ENCODE assay signal across 1 cellular context in the genomic region with DNA sequence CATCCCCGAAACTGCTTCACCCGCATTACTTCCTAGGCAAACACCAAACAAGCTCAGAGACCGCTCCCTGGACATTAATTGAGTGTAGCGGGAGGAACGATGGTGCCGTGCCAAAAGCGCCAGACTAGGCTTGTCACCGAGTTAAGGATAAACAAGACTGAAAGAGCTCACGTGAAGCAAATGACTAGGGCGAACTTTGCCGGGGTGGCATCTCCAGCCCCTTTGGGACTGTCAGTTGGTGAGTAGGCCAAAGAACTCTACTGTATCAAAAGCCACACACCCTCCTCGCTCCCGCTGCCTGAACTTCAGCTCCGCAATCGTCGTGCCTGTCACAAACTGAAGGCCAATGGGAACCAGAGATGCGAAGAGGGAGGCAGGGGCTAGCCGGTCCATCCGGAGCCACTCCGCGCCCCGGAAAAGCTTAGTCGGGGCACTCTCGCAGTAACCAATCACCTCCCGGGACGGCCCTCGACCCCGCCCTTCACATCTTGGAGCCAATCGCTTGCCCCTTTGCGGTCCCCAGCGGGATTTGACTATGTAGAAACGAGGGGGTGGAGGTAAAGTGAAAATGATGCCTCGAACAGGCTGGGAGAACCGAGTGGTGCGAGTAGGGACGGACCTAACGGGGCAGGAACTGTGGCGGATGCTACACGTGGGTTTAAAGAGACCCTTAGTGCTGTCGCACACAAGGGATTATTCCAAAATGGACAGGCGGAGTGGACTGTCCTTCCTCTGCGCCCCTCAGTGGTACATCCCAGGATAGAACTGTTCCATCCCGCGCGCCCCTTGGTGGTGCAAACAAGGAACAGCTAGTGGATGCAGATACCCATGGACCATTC.
A peak's percentile ranks its signal among the peaks of the same experiment; 100 is the strongest.
TF ChIP-seq lines count a peak whose summit lies in the region.

No MANE protein-coding gene starts in this region.

TF ChIP-seq in GM12878, 131 proteins besides CTCF, POLR2A, EP300 and RAD21 (continued from another document):
- TF ChIP-seq, protein P1, sequence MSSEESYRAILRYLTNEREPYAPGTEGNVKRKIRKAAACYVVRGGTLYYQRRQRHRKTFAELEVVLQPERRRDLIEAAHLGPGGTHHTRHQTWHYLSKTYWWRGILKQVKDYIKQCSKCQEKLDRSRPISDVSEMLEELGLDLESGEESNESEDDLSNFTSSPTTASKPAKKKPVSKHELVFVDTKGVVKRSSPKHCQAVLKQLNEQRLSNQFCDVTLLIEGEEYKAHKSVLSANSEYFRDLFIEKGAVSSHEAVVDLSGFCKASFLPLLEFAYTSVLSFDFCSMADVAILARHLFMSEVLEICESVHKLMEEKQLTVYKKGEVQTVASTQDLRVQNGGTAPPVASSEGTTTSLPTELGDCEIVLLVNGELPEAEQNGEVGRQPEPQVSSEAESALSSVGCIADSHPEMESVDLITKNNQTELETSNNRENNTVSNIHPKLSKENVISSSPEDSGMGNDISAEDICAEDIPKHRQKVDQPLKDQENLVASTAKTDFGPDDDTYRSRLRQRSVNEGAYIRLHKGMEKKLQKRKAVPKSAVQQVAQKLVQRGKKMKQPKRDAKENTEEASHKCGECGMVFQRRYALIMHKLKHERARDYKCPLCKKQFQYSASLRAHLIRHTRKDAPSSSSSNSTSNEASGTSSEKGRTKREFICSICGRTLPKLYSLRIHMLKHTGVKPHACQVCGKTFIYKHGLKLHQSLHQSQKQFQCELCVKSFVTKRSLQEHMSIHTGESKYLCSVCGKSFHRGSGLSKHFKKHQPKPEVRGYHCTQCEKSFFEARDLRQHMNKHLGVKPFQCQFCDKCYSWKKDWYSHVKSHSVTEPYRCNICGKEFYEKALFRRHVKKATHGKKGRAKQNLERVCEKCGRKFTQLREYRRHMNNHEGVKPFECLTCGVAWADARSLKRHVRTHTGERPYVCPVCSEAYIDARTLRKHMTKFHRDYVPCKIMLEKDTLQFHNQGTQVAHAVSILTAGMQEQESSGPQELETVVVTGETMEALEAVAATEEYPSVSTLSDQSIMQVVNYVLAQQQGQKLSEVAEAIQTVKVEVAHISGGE (CRISPR knock-in tag; IDR thresholded peaks at IDR 0.05): peak; percentile 75
- no peak for TF ChIP-seq CHD4 (IDR thresholded peaks at IDR 0.05)
- peak; percentile 84 for TF ChIP-seq RUNX3 (IDR thresholded peaks at IDR 0.05; ENCODE audit: low read length)
- no peak for TF ChIP-seq CREB1 (IDR thresholded peaks at IDR 0.05; ENCODE audit: low read depth)
- TF ChIP-seq, protein P2, sequence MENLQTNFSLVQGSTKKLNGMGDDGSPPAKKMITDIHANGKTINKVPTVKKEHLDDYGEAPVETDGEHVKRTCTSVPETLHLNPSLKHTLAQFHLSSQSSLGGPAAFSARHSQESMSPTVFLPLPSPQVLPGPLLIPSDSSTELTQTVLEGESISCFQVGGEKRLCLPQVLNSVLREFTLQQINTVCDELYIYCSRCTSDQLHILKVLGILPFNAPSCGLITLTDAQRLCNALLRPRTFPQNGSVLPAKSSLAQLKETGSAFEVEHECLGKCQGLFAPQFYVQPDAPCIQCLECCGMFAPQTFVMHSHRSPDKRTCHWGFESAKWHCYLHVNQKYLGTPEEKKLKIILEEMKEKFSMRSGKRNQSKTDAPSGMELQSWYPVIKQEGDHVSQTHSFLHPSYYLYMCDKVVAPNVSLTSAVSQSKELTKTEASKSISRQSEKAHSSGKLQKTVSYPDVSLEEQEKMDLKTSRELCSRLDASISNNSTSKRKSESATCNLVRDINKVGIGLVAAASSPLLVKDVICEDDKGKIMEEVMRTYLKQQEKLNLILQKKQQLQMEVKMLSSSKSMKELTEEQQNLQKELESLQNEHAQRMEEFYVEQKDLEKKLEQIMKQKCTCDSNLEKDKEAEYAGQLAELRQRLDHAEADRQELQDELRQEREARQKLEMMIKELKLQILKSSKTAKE (IDR thresholded peaks at IDR 0.05; ENCODE audit: low read depth, poor library complexity, severe bottlenecking): peak; percentile 88
- TF ChIP-seq, protein P3, sequence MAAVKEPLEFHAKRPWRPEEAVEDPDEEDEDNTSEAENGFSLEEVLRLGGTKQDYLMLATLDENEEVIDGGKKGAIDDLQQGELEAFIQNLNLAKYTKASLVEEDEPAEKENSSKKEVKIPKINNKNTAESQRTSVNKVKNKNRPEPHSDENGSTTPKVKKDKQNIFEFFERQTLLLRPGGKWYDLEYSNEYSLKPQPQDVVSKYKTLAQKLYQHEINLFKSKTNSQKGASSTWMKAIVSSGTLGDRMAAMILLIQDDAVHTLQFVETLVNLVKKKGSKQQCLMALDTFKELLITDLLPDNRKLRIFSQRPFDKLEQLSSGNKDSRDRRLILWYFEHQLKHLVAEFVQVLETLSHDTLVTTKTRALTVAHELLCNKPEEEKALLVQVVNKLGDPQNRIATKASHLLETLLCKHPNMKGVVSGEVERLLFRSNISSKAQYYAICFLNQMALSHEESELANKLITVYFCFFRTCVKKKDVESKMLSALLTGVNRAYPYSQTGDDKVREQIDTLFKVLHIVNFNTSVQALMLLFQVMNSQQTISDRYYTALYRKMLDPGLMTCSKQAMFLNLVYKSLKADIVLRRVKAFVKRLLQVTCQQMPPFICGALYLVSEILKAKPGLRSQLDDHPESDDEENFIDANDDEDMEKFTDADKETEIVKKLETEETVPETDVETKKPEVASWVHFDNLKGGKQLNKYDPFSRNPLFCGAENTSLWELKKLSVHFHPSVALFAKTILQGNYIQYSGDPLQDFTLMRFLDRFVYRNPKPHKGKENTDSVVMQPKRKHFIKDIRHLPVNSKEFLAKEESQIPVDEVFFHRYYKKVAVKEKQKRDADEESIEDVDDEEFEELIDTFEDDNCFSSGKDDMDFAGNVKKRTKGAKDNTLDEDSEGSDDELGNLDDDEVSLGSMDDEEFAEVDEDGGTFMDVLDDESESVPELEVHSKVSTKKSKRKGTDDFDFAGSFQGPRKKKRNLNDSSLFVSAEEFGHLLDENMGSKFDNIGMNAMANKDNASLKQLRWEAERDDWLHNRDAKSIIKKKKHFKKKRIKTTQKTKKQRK (IDR thresholded peaks at IDR 0.05; ENCODE audit: low read depth, low read length): 0 out of 2 replicates have a peak, but pooled peaks have one; percentile 26
- peak; percentile 98 for TF ChIP-seq FOXK2 (IDR thresholded peaks at IDR 0.05)
- peak; percentile 99 for TF ChIP-seq KLF5 (IDR thresholded peaks at IDR 0.05; ENCODE audit: partially characterized antibody)
- 0 out of 2 replicates have a peak, but pooled peaks have one; percentile 3 for TF ChIP-seq SREBF2 (IDR thresholded peaks at IDR 0.05; ENCODE audit: low read length)
- TF ChIP-seq, protein P4, sequence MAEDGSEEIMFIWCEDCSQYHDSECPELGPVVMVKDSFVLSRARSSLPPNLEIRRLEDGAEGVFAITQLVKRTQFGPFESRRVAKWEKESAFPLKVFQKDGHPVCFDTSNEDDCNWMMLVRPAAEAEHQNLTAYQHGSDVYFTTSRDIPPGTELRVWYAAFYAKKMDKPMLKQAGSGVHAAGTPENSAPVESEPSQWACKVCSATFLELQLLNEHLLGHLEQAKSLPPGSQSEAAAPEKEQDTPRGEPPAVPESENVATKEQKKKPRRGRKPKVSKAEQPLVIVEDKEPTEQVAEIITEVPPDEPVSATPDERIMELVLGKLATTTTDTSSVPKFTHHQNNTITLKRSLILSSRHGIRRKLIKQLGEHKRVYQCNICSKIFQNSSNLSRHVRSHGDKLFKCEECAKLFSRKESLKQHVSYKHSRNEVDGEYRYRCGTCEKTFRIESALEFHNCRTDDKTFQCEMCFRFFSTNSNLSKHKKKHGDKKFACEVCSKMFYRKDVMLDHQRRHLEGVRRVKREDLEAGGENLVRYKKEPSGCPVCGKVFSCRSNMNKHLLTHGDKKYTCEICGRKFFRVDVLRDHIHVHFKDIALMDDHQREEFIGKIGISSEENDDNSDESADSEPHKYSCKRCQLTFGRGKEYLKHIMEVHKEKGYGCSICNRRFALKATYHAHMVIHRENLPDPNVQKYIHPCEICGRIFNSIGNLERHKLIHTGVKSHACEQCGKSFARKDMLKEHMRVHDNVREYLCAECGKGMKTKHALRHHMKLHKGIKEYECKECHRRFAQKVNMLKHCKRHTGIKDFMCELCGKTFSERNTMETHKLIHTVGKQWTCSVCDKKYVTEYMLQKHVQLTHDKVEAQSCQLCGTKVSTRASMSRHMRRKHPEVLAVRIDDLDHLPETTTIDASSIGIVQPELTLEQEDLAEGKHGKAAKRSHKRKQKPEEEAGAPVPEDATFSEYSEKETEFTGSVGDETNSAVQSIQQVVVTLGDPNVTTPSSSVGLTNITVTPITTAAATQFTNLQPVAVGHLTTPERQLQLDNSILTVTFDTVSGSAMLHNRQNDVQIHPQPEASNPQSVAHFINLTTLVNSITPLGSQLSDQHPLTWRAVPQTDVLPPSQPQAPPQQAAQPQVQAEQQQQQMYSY (CRISPR knock-in tag; IDR thresholded peaks at IDR 0.05): no peak
- no peak for TF ChIP-seq EED (IDR thresholded peaks at IDR 0.05; ENCODE audit: low read depth)
- TF ChIP-seq SIN3A (IDR thresholded peaks at IDR 0.05; ENCODE audit: low read depth, low read length): 0 out of 2 replicates have a peak, but pooled peaks have one; percentile 64
